9 cellular contexts compared by ENCODE assay signal in the genomic region with DNA sequence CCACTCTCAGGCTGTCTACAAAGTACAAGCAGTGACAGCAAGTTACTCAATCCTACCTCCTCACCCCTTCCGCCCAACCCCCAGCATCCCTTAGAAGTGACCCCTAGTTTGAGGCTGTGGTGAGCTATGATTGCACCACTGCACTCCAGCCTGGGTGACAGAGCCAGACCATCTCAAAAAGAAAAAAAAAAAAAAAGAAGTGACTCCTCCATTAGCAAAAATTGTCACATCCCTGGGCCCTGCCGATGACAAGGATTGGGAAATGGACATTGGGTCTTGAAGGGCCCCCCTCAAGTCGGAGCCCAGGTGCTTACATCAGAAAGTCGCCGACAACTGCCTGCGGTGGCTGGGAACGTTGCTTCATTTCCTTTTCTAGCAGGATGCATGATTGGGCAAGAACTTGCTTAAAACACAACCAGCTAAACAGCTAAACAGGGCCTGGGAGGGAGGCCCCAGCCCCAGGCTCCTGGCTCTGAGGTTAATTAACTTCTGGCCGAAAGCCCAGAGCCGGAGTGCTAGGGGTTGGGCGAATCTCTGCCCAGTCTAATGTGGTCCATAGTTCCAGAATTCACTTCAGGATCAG. TPM values are rescaled to one million over a fixed set of nuclear protein-coding genes. Genes with fewer than 3 reads are reported as not detected.
DNase-seq lines count a peak whose midpoint lies in the region; ATAC-seq and TF ChIP-seq lines count a peak whose summit lies in the region.
"Had no signal": no experiment of that assay in that cellular context is flagged by ENCODE, and none has a peak within 500 bp of the region (broad histone marks: within the 10 kb centered on the region; RNA-seq: fewer than 3 reads in every experiment).

No MANE protein-coding gene starts in this region.

- WGBS in SK-N-SH (ENCODE audit: low lambda C conversion rate): 6% methylated on average over 10 of the region's 10 CpGs

- no peak for DNase-seq in activated CD4-positive, CD25-positive, alpha-beta regulatory T cell (lab: John Stamatoyannopoulos, UW)
- peak; percentile 81 for DNase-seq in KG1 (lab: John Stamatoyannopoulos, UW)
- peak; percentile 91 for DNase-seq in SK-N-SH
- DNase-seq in lung microvascular endothelial cell (ENCODE audit: low read depth in 2 of 2): peak; percentile 78 to 90
- DNase-seq in thoracic aorta (ENCODE audit: low spot score): peak; percentile 33
- no peak for DNase-seq in activated CD4-positive, CD25-positive, alpha-beta regulatory T cell treated with anti-CD3 and anti-CD28 coated beads, Interleukin-2, amount 50 U/mL, for 72 hours

- H2AFZ ChIP-seq in SK-N-SH (ENCODE audit: low read depth): no peak overlapping the region

- H3F3A ChIP-seq in SK-N-SH (replicated peaks; ENCODE audit: insufficient read depth): peaks cover 13% of the 10 kb centered on the region

- peak; percentile 31 to 54; a peak in 3 of 4 replicates for TF ChIP-seq EP300 in SK-N-SH (IDR thresholded peaks at IDR 0.05; ENCODE audit: borderline replicate concordance in 1 of 2, low read depth in 1 of 2, low read length in 1 of 2)

- TF ChIP-seq CTCF in SK-N-SH (IDR thresholded peaks at IDR 0.05) (no peak), thoracic aorta (IDR thresholded peaks at IDR 0.05) (no peak)

- H3K4me3 ChIP-seq in SK-N-SH (ENCODE audit: low read depth in 2 of 2, low read length in 1 of 2) (0 out of 4 replicates have a peak overlapping the region, but pooled peaks of 1 of the 2 experiments have one; percentile 1), thoracic aorta (peak overlapping the region; percentile 51)

- H3K36me3 ChIP-seq in SK-N-SH (replicated peaks in 1 of 2; ENCODE audit: control insufficient read depth in 1 of 2, insufficient read depth in 2 of 2, low read length in 1 of 2) (peaks cover 0 to 5% of the 10 kb centered on the region in 2 experiments), thoracic aorta (peaks cover 16% of the 10 kb centered on the region)

- no peak overlapping the region for H3K9ac ChIP-seq in SK-N-SH

- TF ChIP-seq RAD21 in SK-N-SH (IDR thresholded peaks at IDR 0.05; ENCODE audit: low read length): peak; percentile 37

- H3K79me2 ChIP-seq in SK-N-SH (ENCODE audit: insufficient read depth): no peaks in the 10 kb centered on the region

- H3K27me3 ChIP-seq in SK-N-SH (ENCODE audit: insufficient read depth): no peaks in the 10 kb centered on the region
- no peaks in the 10 kb centered on the region for H3K27me3 ChIP-seq in thoracic aorta (replicated peaks; ENCODE audit: insufficient read depth)

- H3K9me3 ChIP-seq in SK-N-SH: no peaks in the 10 kb centered on the region
- no peaks in the 10 kb centered on the region for H3K9me3 ChIP-seq in thoracic aorta

- H3K4me1 ChIP-seq in SK-N-SH (ENCODE audit: control insufficient read depth in 1 of 2, insufficient read depth in 2 of 2, low read depth in 1 of 2, low read length in 1 of 2) (peaks cover 9 to 19% of the 10 kb centered on the region in 2 experiments), thoracic aorta (ENCODE audit: control insufficient read depth in 1 of 2, low read depth in 2 of 2) (peaks cover 10 to 14% of the 10 kb centered on the region in 2 donors)

- peak overlapping the region; percentile 65 to 87 for H3K27ac ChIP-seq in SK-N-SH (ENCODE audit: low read depth in 2 of 2, low read length in 1 of 2)
- H3K27ac ChIP-seq in cingulate gyrus (ENCODE audit: low read depth, low read length): peak overlapping the region; percentile 76
- peak overlapping the region; percentile 34 to 87 for H3K27ac ChIP-seq in thoracic aorta

- H3K9me2 ChIP-seq in SK-N-SH: no peaks in the 10 kb centered on the region

- peak; percentile 44 to 73 for ATAC-seq in activated CD4-positive, CD25-positive, alpha-beta regulatory T cell treated with anti-CD3 and anti-CD28 coated beads, Interleukin-2, amount 50 U/mL, for 24 hours
- ATAC-seq in thoracic aorta (ENCODE audit: insufficient number of reproducible peaks, low FRiP score, low read depth): peak; percentile 75

- CTCF ChIA-PET in SK-N-SH (lab: Yijun Ruan, JAX): interaction anchor here (0.6 to 2.2 kb wide), 10 partner anchors 14 to 237 kb away, joined by 3 to 11 read pairs (median 3); partner anchors contain the start of gene TSPAN16

- H4K20me1 ChIP-seq in SK-N-SH (ENCODE audit: insufficient read depth): no peaks in the 10 kb centered on the region

- H3K4me2 ChIP-seq in SK-N-SH: peak overlapping the region; percentile 66

- POLR2A ChIA-PET in SK-N-SH (lab: Yijun Ruan, JAX): interaction anchor here (1.3 to 2.5 kb wide), 2 partner anchors 14 to 50 kb away, joined by 3 to 17 read pairs; partner anchors contain the start of genes RAB3D and SWSAP1

TF ChIP-seq in SK-N-SH, 30 proteins besides CTCF, POLR2A, EP300 and RAD21:
- TF ChIP-seq MXI1 (IDR thresholded peaks at IDR 0.05; ENCODE audit: low read depth, low read length) (peak; percentile 18; the same call in 1 of the 2 replicates), SMC3 (IDR thresholded peaks at IDR 0.05; ENCODE audit: low read depth, low read length) (peak; percentile 26), TCF12 (IDR thresholded peaks at IDR 0.05) (peak; percentile 85), ELF1 (IDR thresholded peaks at IDR 0.05) (no peak), RCOR1 (IDR thresholded peaks at IDR 0.05; ENCODE audit: low read length) (peak; percentile 57), GABPA (IDR thresholded peaks at IDR 0.05; ENCODE audit: low read depth) (0 out of 2 replicates have a peak, but pooled peaks have one; percentile 28), TEAD4 (IDR thresholded peaks at IDR 0.05; ENCODE audit: borderline replicate concordance, insufficient read depth) (no peak), RFX5 (IDR thresholded peaks at IDR 0.05; ENCODE audit: low read length) (peak; percentile 54), FOSL2 (IDR thresholded peaks at IDR 0.05; ENCODE audit: borderline replicate concordance, low read depth) (no peak), POLR2AphosphoS5 (IDR thresholded peaks at IDR 0.05; ENCODE audit: low read depth, low read length) (peak; percentile 62; the same call in 1 of the 2 replicates), NFIC (IDR thresholded peaks at IDR 0.05; ENCODE audit: borderline replicate concordance) (peak; percentile 85)
- TF ChIP-seq, protein P1, sequence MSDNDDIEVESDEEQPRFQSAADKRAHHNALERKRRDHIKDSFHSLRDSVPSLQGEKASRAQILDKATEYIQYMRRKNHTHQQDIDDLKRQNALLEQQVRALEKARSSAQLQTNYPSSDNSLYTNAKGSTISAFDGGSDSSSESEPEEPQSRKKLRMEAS (IDR thresholded peaks at IDR 0.05; ENCODE audit: low read depth): 0 out of 2 replicates have a peak, but pooled peaks have one; percentile 13

RNA-seq across cellular contexts. Expression of gene RAB3D, which starts 15.3 kb away (rescaled TPM):
- polyA plus RNA-seq in SK-N-SH (2012; rRNA removed): 25.0 and 27.0 TPM in 2 replicates
- 11.2 and 17.2 TPM in 2 replicates for polyA plus RNA-seq in SK-N-SH (2012; cell fraction: cytosol; rRNA removed)
- polyA plus RNA-seq in SK-N-SH (2012; cell fraction: nucleus; rRNA removed): 30.6 and 31.2 TPM in 2 replicates
- total RNA-seq in lung microvascular endothelial cell: 29.0 and 31.5 TPM in 2 replicates
- total RNA-seq in thoracic aorta: 10 to 100 TPM; 14.2 to 20.4 TPM

RNA-seq across cellular contexts. Expression of gene TMEM205, which starts 21.9 kb away (rescaled TPM):
- 209 and 219 TPM in 2 replicates for polyA plus RNA-seq in SK-N-SH (2012; rRNA removed)
- polyA plus RNA-seq in SK-N-SH (2012; cell fraction: cytosol; rRNA removed): 112 and 154 TPM in 2 replicates
- polyA plus RNA-seq in SK-N-SH (2012; cell fraction: nucleus; rRNA removed): 172 and 193 TPM in 2 replicates
- total RNA-seq in lung microvascular endothelial cell: 83.7 and 105 TPM in 2 replicates
- 100 to 1,000 TPM; 103 to 144 TPM for total RNA-seq in thoracic aorta

RNA-seq across cellular contexts. Expression of gene CCDC159, which starts 22.1 kb away (rescaled TPM):
- polyA plus RNA-seq in SK-N-SH (2012; rRNA removed): 25.2 and 30.1 TPM in 2 replicates
- polyA plus RNA-seq in SK-N-SH (2012; cell fraction: cytosol; rRNA removed): 11.0 and 15.1 TPM in 2 replicates
- polyA plus RNA-seq in SK-N-SH (2012; cell fraction: nucleus; rRNA removed): 160 and 203 TPM in 2 replicates
- total RNA-seq in lung microvascular endothelial cell (3.9 and 6.2 TPM in 2 replicates), thoracic aorta (10 to 100 TPM; 15.1 to 21.8 TPM)

RNA-seq across cellular contexts. Expression of gene TSPAN16, which starts 28.2 kb away (rescaled TPM):
- polyA plus RNA-seq in SK-N-SH (2012; rRNA removed): not detected in 2 replicates
- not detected in 2 replicates for polyA plus RNA-seq in SK-N-SH (2012; cell fraction: cytosol; rRNA removed)
- polyA plus RNA-seq in SK-N-SH (2012; cell fraction: nucleus; rRNA removed): not detected in 2 replicates
- total RNA-seq in lung microvascular endothelial cell: not detected in 2 replicates
- not detected for total RNA-seq in thoracic aorta
- total RNA-seq: glomerular endothelial cell had no signal

RNA-seq across cellular contexts. Expression of gene PLPPR2, which starts 31.1 kb away (rescaled TPM):
- polyA plus RNA-seq in SK-N-SH (2012; rRNA removed): 18.9 and 26.2 TPM in 2 replicates
- polyA plus RNA-seq in SK-N-SH (2012; cell fraction: cytosol; rRNA removed): 10.6 and 17.6 TPM in 2 replicates
- polyA plus RNA-seq in SK-N-SH (2012; cell fraction: nucleus; rRNA removed): 54.9 and 71.2 TPM in 2 replicates
- total RNA-seq in lung microvascular endothelial cell: 6.5 and 6.9 TPM in 2 replicates
- 10 to 100 TPM; 55.7 to 69.7 TPM for total RNA-seq in thoracic aorta

Comparison
In these comparisons a context has a peak if more than half of its experiments do, and no peak if none do; other contexts are left out.
1. DNase-seq: peak in KG1 (single experiment), SK-N-SH (single experiment), lung microvascular endothelial cell (2 of 2) and thoracic aorta (single experiment); none in activated CD4-positive, CD25-positive, alpha-beta regulatory T cell (0 of 4) and activated CD4-positive, CD25-positive, alpha-beta regulatory T cell treated with anti-CD3 and anti-CD28 coated beads, Interleukin-2, amount 50 U/mL, for 72 hours (single experiment).
2. Peak in every context shown above with its lines, with median percentiles within 50 percentile points of each other: H3K27ac ChIP-seq.